Comparison of ENCODE assay signal across 23 cellular contexts in genomic region chr9:117464941-117465616, GRCh38. TPM values are rescaled to one million over a fixed set of nuclear protein-coding genes. Genes with fewer than 3 reads are reported as not detected.
DNase-seq lines count a peak whose midpoint lies in the region; ATAC-seq, FAIRE-seq and TF ChIP-seq lines count a peak whose summit lies in the region.
"Had no signal": no experiment of that assay in that cellular context is flagged by ENCODE, and none has a peak within 500 bp of the region (broad histone marks: within the 10 kb centered on the region; RNA-seq: fewer than 3 reads in every experiment).

No MANE protein-coding gene starts in this region.

- no peak for ATAC-seq in right lobe of liver
- ATAC-seq: HepG2, sciatic nerve had no signal

- H3K9me3 ChIP-seq in right lobe of liver: no peaks in the 10 kb centered on the region
- H3K9me3 ChIP-seq: stomach had no signal

- TF ChIP-seq POLR2A in GM12892 (IDR thresholded peaks at IDR 0.05; ENCODE audit: low read depth, low read length): no peak
- TF ChIP-seq POLR2A in right lobe of liver (IDR thresholded peaks at IDR 0.05): no peak

- no peak for FAIRE-seq in GM12892 (lab: Jason Lieb, UNC)
- FAIRE-seq: astrocyte, HepG2, RCC 7860 had no signal

- DNase-seq in D341Med (ENCODE audit: low spot score) (peak; percentile 55), NCI-H2171 (lab: John Stamatoyannopoulos, UW) (peak; percentile 56), cerebellum (ENCODE audit: low spot score) (peak; percentile 88), occipital lobe (lab: John Stamatoyannopoulos, UW) (peak; percentile 86), GM12892 (ENCODE audit: insufficient read length) (no peak), CD1c-positive myeloid dendritic cell (ENCODE audit: extremely low spot score) (no peak), right lobe of liver (no peak)
- DNase-seq in activated naive CD4-positive, alpha-beta T cell treated with Interleukin-2 at 50 U/mL for 16 hours: no peak
- DNase-seq: activated CD4-positive, alpha-beta T cell treated with anti-CD3 and anti-CD28 coated beads for 4 hours; activated gamma-delta T cell; CD8-positive, alpha-beta memory T cell; H9; left cardiac atrium; NCI-H1930; NCI-H774; stimulated activated CD4-positive, alpha-beta T cell treated with anti-CD3 and anti-CD28 coated beads, Interleukin-2, amount 100 ng/mL, for 24 hours; stomach; T1000 had no signal

- no peaks in the 10 kb centered on the region for H3K36me3 ChIP-seq in right lobe of liver
- H3K36me3 ChIP-seq: stomach had no signal

- no peaks in the 10 kb centered on the region for H3K4me1 ChIP-seq in right lobe of liver
- H3K4me1 ChIP-seq: stomach had no signal

- 33% methylated on average over 1 of the region's 1 CpG for WGBS in right lobe of liver (ENCODE audit: insufficient coverage, low coverage, low lambda C conversion rate, missing lambda C conversion rate)

- H3K27me3 ChIP-seq in right lobe of liver: no peaks in the 10 kb centered on the region

- no peak overlapping the region for H3K27ac ChIP-seq in right lobe of liver
- H3K27ac ChIP-seq: SK-N-MC, stomach had no signal

- intact Hi-C loops in right lobe of liver (cut with DNase I): no loop called here

- TF ChIP-seq CTCF in right lobe of liver (IDR thresholded peaks at IDR 0.05): no peak

- no peak overlapping the region for H3K4me3 ChIP-seq in right lobe of liver
- H3K4me3 ChIP-seq: SK-N-MC, stomach had no signal

RNA-seq across cellular contexts. Expression of gene ASTN2, which starts 50.2 kb away (rescaled TPM):
- total RNA-seq in cerebellum (36.7 TPM), occipital lobe (9.7 TPM), right lobe of liver (1 to 10 TPM in 5 of 6 experiments, under 1 TPM in 1; 0.91 to 3.1 (median 2.5) TPM)
- 7.0 TPM for polyA plus RNA-seq in GM12892 (2012; ENCODE audit: missing spikeins)

Comparison
In these comparisons a context has a peak if more than half of its experiments do, and no peak if none do; other contexts are left out.
1. DNase-seq: peak in D341Med (single experiment), NCI-H2171 (single experiment), cerebellum (single experiment) and occipital lobe (single experiment); none in GM12892 (single experiment), CD1c-positive myeloid dendritic cell (single experiment), right lobe of liver (0 of 3) and activated naive CD4-positive, alpha-beta T cell treated with Interleukin-2 at 50 U/mL for 16 hours (single experiment).